Comparison of ENCODE assay signal across 13 cellular contexts in genomic region chr16:20611350-20611902, GRCh38. TPM values are rescaled to one million over a fixed set of nuclear protein-coding genes. Genes with fewer than 3 reads are reported as not detected.
DNase-seq lines count a peak whose midpoint lies in the region; ATAC-seq, FAIRE-seq and TF ChIP-seq lines count a peak whose summit lies in the region.
"Had no signal": no experiment of that assay in that cellular context is flagged by ENCODE, and none has a peak within 500 bp of the region (broad histone marks: within the 10 kb centered on the region; RNA-seq: fewer than 3 reads in every experiment).

No MANE protein-coding gene starts in this region.

- DNase-seq in DMS53 (lab: John Stamatoyannopoulos, UW), result peak; percentile 85
- DNase-seq in NCI-H446 treated with DMSO at 0.1 percent for 48 hours (lab: John Stamatoyannopoulos, UW), result peak; percentile 12
- peak; percentile 52 for DNase-seq in pons (ENCODE audit: low spot score)
- DNase-seq in GM12892 (ENCODE audit: insufficient read length), result no peak
- DNase-seq in NCI-H226, result no peak
- DNase-seq: activated T-cell treated with anti-CD3 and anti-CD28 coated beads, Interleukin-2, amount 50 U/mL, for 24 hours; BE2C had no signal

- no peak overlapping the region for H3K4me3 ChIP-seq in gastroesophageal sphincter
- H3K4me3 ChIP-seq: skin epidermis had no signal

- 31 to 50% methylated on average over 1 to 2 of the region's 2 CpGs for WGBS in gastroesophageal sphincter (ENCODE audit: low coverage in 1 of 2), 2 donors

- no peak for FAIRE-seq in GM12892 (lab: Jason Lieb, UNC)
- FAIRE-seq: frontal cortex, RCC 7860 had no signal

- peak overlapping the region; percentile 4 to 69 (median 60) for H3K27ac ChIP-seq in gastroesophageal sphincter

- H3K9me3 ChIP-seq in gastroesophageal sphincter, result no peaks in the 10 kb centered on the region
- H3K9me3 ChIP-seq: BE2C had no signal

- ATAC-seq in gastroesophageal sphincter, result no peak
- no peak for ATAC-seq in GM21737 (IDR thresholded peaks at IDR 0.05; ENCODE audit: unreplicated experiment)
- no peak for ATAC-seq in GM21360 (IDR thresholded peaks at IDR 0.05; ENCODE audit: unreplicated experiment)

- TF ChIP-seq POLR2A in gastroesophageal sphincter (IDR thresholded peaks at IDR 0.05), result no peak
- no peak for TF ChIP-seq POLR2A in GM12892 (IDR thresholded peaks at IDR 0.05; ENCODE audit: low read depth, low read length)

- no peaks in the 10 kb centered on the region for H3K36me3 ChIP-seq in gastroesophageal sphincter
- H3K36me3 ChIP-seq: BE2C had no signal

- no peak for TF ChIP-seq EP300 in gastroesophageal sphincter (IDR thresholded peaks at IDR 0.05)

- no peak for TF ChIP-seq CTCF in gastroesophageal sphincter (IDR thresholded peaks at IDR 0.05)

- no peaks in the 10 kb centered on the region for H3K27me3 ChIP-seq in gastroesophageal sphincter
- H3K27me3 ChIP-seq: BE2C had no signal

- H3K4me1 ChIP-seq in gastroesophageal sphincter, result peaks cover 0 to 46% (median 4%) of the 10 kb centered on the region in 3 donors
- H3K4me1 ChIP-seq: BE2C had no signal

RNA-seq across cellular contexts. Expression of gene ACSM2B, which starts 35.3 kb away (rescaled TPM):
- total RNA-seq in gastroesophageal sphincter, result under 1 TPM in 1 of 4 donors, not detected in 3; 0.13 TPM
- polyA plus RNA-seq in GM12892 (2012; ENCODE audit: missing spikeins), result not detected
- total RNA-seq: frontal cortex had no signal

Comparison
In these comparisons a context has a peak if more than half of its experiments do, and no peak if none do; other contexts are left out.
1. DNase-seq: peak in DMS53 (single experiment), NCI-H446 treated with DMSO at 0.1 percent for 48 hours (single experiment) and pons (single experiment); none in GM12892 (single experiment) and NCI-H226 (single experiment).